2 cellular contexts compared by ENCODE assay signal in the genomic region with DNA sequence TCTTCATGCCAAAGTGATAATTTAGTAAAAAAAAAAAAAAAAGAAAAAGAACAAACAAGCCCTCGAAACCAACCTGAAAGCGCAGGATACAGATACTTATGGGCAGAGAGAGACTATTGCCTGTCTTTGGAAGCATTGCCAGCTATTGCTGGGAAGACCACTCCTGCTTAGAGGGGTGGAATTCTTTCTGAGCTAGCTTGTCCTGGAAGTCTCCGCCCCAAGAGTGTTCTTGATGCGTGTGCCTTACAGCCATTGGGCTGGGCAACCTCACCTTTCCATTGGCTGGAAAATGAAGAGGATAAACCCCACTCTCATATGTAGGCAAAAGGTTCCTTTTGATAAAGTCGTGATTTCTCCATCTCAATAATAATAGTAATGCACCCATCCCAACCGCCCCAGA.
TF ChIP-seq lines count a peak whose summit lies in the region.

No MANE protein-coding gene starts in this region.

TF ChIP-seq in GM23338, 12 proteins besides CTCF, POLR2A, EP300 and RAD21 (continues in another document):
- TF ChIP-seq ZNF331 (CRISPR knock-in tag; IDR thresholded peaks at IDR 0.05; ENCODE audit: low read depth) (no peak), ZNF114 (CRISPR knock-in tag; IDR thresholded peaks at IDR 0.05) (no peak), NANOG (IDR thresholded peaks at IDR 0.05; ENCODE audit: borderline replicate concordance) (no peak), EZH2phosphoT487 (IDR thresholded peaks at IDR 0.05; ENCODE audit: unreplicated experiment) (no peak), EZH2 (IDR thresholded peaks at IDR 0.05; ENCODE audit: low read depth, unreplicated experiment) (no peak), POLR2AphosphoS5 (IDR thresholded peaks at IDR 0.05; ENCODE audit: low read depth) (no peak), CREB1 (CRISPR knock-in tag; IDR thresholded peaks at IDR 0.05; ENCODE audit: low read depth) (no peak), JUNB (IDR thresholded peaks at IDR 0.05; ENCODE audit: unreplicated experiment) (no peak)
- TF ChIP-seq, protein P1, sequence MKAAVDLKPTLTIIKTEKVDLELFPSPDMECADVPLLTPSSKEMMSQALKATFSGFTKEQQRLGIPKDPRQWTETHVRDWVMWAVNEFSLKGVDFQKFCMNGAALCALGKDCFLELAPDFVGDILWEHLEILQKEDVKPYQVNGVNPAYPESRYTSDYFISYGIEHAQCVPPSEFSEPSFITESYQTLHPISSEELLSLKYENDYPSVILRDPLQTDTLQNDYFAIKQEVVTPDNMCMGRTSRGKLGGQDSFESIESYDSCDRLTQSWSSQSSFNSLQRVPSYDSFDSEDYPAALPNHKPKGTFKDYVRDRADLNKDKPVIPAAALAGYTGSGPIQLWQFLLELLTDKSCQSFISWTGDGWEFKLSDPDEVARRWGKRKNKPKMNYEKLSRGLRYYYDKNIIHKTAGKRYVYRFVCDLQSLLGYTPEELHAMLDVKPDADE (IDR thresholded peaks at IDR 0.05), result no peak
- TF ChIP-seq, protein P2, sequence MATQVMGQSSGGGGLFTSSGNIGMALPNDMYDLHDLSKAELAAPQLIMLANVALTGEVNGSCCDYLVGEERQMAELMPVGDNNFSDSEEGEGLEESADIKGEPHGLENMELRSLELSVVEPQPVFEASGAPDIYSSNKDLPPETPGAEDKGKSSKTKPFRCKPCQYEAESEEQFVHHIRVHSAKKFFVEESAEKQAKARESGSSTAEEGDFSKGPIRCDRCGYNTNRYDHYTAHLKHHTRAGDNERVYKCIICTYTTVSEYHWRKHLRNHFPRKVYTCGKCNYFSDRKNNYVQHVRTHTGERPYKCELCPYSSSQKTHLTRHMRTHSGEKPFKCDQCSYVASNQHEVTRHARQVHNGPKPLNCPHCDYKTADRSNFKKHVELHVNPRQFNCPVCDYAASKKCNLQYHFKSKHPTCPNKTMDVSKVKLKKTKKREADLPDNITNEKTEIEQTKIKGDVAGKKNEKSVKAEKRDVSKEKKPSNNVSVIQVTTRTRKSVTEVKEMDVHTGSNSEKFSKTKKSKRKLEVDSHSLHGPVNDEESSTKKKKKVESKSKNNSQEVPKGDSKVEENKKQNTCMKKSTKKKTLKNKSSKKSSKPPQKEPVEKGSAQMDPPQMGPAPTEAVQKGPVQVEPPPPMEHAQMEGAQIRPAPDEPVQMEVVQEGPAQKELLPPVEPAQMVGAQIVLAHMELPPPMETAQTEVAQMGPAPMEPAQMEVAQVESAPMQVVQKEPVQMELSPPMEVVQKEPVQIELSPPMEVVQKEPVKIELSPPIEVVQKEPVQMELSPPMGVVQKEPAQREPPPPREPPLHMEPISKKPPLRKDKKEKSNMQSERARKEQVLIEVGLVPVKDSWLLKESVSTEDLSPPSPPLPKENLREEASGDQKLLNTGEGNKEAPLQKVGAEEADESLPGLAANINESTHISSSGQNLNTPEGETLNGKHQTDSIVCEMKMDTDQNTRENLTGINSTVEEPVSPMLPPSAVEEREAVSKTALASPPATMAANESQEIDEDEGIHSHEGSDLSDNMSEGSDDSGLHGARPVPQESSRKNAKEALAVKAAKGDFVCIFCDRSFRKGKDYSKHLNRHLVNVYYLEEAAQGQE (IDR thresholded peaks at IDR 0.05; ENCODE audit: unreplicated experiment), result no peak

TF ChIP-seq in H1, 55 proteins besides CTCF, POLR2A, EP300 and RAD21:
- no peak for TF ChIP-seq RFX5 (IDR thresholded peaks at IDR 0.05; ENCODE audit: borderline replicate concordance, low read depth, low read length)
- no peak for TF ChIP-seq PHF8 (conservative IDR thresholded peaks at IDR 0.05; ENCODE audit: low read depth, low read length)
- TF ChIP-seq SAP30 (IDR thresholded peaks at IDR 0.05; ENCODE audit: insufficient read depth, insufficient replicate concordance, low read length), result no peak
- TF ChIP-seq CREB1 (IDR thresholded peaks at IDR 0.05), result no peak
- TF ChIP-seq, protein P3, sequence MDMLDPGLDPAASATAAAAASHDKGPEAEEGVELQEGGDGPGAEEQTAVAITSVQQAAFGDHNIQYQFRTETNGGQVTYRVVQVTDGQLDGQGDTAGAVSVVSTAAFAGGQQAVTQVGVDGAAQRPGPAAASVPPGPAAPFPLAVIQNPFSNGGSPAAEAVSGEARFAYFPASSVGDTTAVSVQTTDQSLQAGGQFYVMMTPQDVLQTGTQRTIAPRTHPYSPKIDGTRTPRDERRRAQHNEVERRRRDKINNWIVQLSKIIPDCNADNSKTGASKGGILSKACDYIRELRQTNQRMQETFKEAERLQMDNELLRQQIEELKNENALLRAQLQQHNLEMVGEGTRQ (IDR thresholded peaks at IDR 0.05; ENCODE audit: low read length), result no peak
- TF ChIP-seq GABPA (IDR thresholded peaks at IDR 0.05; ENCODE audit: borderline replicate concordance, insufficient read depth, low read length), result no peak
- no peak for TF ChIP-seq TAF7 (optimal IDR thresholded peaks at IDR 0.05; ENCODE audit: borderline replicate concordance, low read depth, low read length)
- no peak for TF ChIP-seq RXRA (IDR thresholded peaks at IDR 0.05; ENCODE audit: insufficient read depth, low read depth, low read length)
- TF ChIP-seq CBX5 (IDR thresholded peaks at IDR 0.05; ENCODE audit: low read depth, low read length), result no peak
- no peak for TF ChIP-seq SUZ12 (IDR thresholded peaks at IDR 0.05; ENCODE audit: low read length)
- TF ChIP-seq KDM5A (IDR thresholded peaks at IDR 0.05; ENCODE audit: low read length), result no peak
- no peak for TF ChIP-seq ASH2L (IDR thresholded peaks at IDR 0.05; ENCODE audit: low read length)
- no peak for TF ChIP-seq EZH2 (IDR thresholded peaks at IDR 0.05; ENCODE audit: low read depth, low read length, severe bottlenecking)
- TF ChIP-seq, protein P4, sequence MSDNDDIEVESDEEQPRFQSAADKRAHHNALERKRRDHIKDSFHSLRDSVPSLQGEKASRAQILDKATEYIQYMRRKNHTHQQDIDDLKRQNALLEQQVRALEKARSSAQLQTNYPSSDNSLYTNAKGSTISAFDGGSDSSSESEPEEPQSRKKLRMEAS (IDR thresholded peaks at IDR 0.05), result no peak
- no peak for TF ChIP-seq RNF2 (IDR thresholded peaks at IDR 0.05; ENCODE audit: borderline replicate concordance, low read depth, low read length, missing control alignments, poor library complexity, severe bottlenecking)
